ENCODE assay signal across 13 cellular contexts in the genomic region with DNA sequence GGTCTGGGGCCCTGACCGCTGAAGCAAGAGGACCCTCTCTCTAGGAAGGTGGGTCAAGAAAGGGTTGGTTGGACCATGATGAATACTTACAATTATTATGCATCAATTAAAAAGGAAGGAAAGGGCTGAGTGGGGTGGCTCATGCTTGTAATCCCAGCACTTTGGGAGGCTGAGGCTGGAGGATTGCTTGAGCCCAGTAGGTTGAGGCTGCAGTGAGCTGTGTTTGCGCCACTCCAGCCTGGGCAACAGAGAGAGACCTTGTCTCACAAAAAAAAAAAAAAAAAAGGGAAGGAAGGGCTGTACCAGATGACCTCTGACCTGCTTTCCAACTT. TPM values are rescaled to one million over a fixed set of nuclear protein-coding genes. Genes with fewer than 3 reads are reported as not detected.
"Had no signal": no experiment of that assay in that cellular context is flagged by ENCODE, and none has a peak within 500 bp of the region (broad histone marks: within the 10 kb centered on the region; RNA-seq: fewer than 3 reads in every experiment).

No MANE protein-coding gene starts in this region.

- H3K27me3 ChIP-seq: foreskin keratinocyte had no signal

- DNase-seq: activated CD8-positive, alpha-beta memory T cell treated with anti-CD3 and anti-CD28 coated beads, Interleukin-2, amount 50 U/mL, for 4 hours; activated CD8-positive, alpha-beta T cell treated with anti-CD3 and anti-CD28 coated beads for 36 hours; activated naive CD4-positive, alpha-beta T cell treated with anti-CD3 and anti-CD28 coated beads, Interleukin-2, amount 10 ng/mL, durations not matched to agents 7 days and 5 days; foreskin keratinocyte; nephron progenitor cell; T-cell; T1000; trophoblast cell had no signal

- H3K4me3 ChIP-seq: left lung had no signal

- H3K36me3 ChIP-seq: left lung had no signal

- ATAC-seq: activated CD8-positive, alpha-beta T cell treated with anti-CD3 and anti-CD28 coated beads for 36 hours; foreskin keratinocyte; left lung; T-cell had no signal

- H3K27ac ChIP-seq: foreskin keratinocyte, left lung, VCaP had no signal

- H3K9me3 ChIP-seq: left lung had no signal

RNA-seq across cellular contexts. Expression of a gene that starts 0.4 kb away (rescaled TPM):
- total RNA-seq: activated CD8-positive, alpha-beta T cell treated with anti-CD3 and anti-CD28 coated beads for 36 hours; activated T-helper 1 cell treated with anti-CD3 and anti-CD28 coated beads, Interleukin-12 subunit alpha, Interleukin-12 subunit beta, Interleukin-2, Interleukin-4 antibody, amounts not matched to agents 30 ng/mL and 10 ng/mL and 1 ng/mL, durations not matched to agents 14 hours and 24 hours and 36 hours; SK-MEL-5; T-cell had no signal

RNA-seq across cellular contexts. Expression of a gene that starts 31.9 kb away (rescaled TPM):
- total RNA-seq: mesenteric fat pad had no signal

RNA-seq across cellular contexts. Expression of a gene that starts 52.4 kb away (rescaled TPM):
- total RNA-seq: activated CD8-positive, alpha-beta T cell treated with anti-CD3 and anti-CD28 coated beads for 36 hours; mesenteric fat pad; T-cell had no signal
